ENCODE assay signal across 19 cellular contexts in the genomic region with DNA sequence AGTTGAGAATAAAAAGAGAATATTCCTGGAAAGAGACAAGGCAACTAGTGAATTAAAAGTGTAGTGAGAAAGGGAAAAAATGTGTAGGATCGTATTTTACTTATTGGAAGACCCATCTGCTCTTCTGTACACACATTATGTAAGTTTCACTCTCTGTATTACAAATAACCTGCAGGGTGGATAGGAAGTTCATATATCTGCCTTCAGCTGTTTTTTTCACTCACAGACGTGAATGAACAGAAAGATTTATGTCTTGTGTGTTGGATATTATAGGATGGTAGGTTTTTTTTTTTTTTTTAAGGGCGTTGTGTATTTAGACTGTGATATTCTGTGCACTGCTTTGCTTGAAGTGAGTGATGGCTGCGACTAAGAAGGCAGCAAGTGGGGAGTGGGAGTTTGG.
DNase-seq lines count a peak whose midpoint lies in the region; ATAC-seq and TF ChIP-seq lines count a peak whose summit lies in the region.
"Had no signal": no experiment of that assay in that cellular context is flagged by ENCODE, and none has a peak within 500 bp of the region (broad histone marks: within the 10 kb centered on the region; RNA-seq: fewer than 3 reads in every experiment).

No MANE protein-coding gene starts in this region.

- H2AFZ ChIP-seq in PC-9: no peak overlapping the region

- H3K4me2 ChIP-seq in PC-9: no peak overlapping the region

- intact Hi-C loops in PC-9 (cut with micrococcal nuclease; ENCODE audit: unreplicated experiment): no loop called here

- H3K36me3 ChIP-seq in GM06990 (ENCODE audit: control insufficient read depth, insufficient read depth, low read length) (no peaks in the 10 kb centered on the region), PC-9 (ENCODE audit: low read depth) (no peaks in the 10 kb centered on the region)
- H3K36me3 ChIP-seq: cardiac muscle cell, right lobe of liver, tibial nerve had no signal

- no peak overlapping the region for H3K27ac ChIP-seq in PC-9
- H3K27ac ChIP-seq: cardiac muscle cell, right lobe of liver, tibial nerve had no signal

- peak; percentile 46 for ATAC-seq in GM18520 (IDR thresholded peaks at IDR 0.05; ENCODE audit: unreplicated experiment)
- ATAC-seq in GM21786 (IDR thresholded peaks at IDR 0.05; ENCODE audit: unreplicated experiment): peak; percentile 61
- ATAC-seq in HG03469 (IDR thresholded peaks at IDR 0.05; ENCODE audit: unreplicated experiment): peak; percentile 71
- ATAC-seq: right lobe of liver had no signal

- H3K4me3 ChIP-seq in GM06990 (replicated peaks; ENCODE audit: low read depth, low read length): no peak overlapping the region
- H3K4me3 ChIP-seq in PC-9: no peak overlapping the region
- H3K4me3 ChIP-seq: cardiac muscle cell, right lobe of liver, tibial nerve had no signal

- no TSS peak for BruUV-seq in PC-9 (replicated peaks; lab: Mats Ljungman, UMichigan)

- no peaks in the 10 kb centered on the region for H3K9me3 ChIP-seq in PC-9 (ENCODE audit: insufficient read depth, low read depth)
- H3K9me3 ChIP-seq: right lobe of liver, tibial nerve had no signal

- CTCF ChIA-PET in PC-9 (lab: Charles Lee): no interaction called here

- no peaks in the 10 kb centered on the region for H3K79me2 ChIP-seq in PC-9 (ENCODE audit: low read depth)

- no peaks in the 10 kb centered on the region; the same call in 1 of the 2 replicates for H3K9me2 ChIP-seq in PC-9 (ENCODE audit: insufficient read depth)

- H3K4me1 ChIP-seq in PC-9 (replicated peaks; ENCODE audit: insufficient read depth): no peaks in the 10 kb centered on the region
- H3K4me1 ChIP-seq: right lobe of liver had no signal

- TF ChIP-seq CTCF in GM06990 (IDR thresholded peaks at IDR 0.05; ENCODE audit: insufficient read depth, low read length, poor library complexity, severe bottlenecking) (no peak), PC-9 (conservative IDR thresholded peaks at IDR 0.05) (no peak)

- POLR2A ChIA-PET in PC-9 (lab: Charles Lee; ENCODE audit: unreplicated experiment): no interaction called here

- H3K27me3 ChIP-seq in GM06990 (replicated peaks; ENCODE audit: control insufficient read depth, insufficient read depth, low read length) (no peaks in the 10 kb centered on the region), PC-9 (ENCODE audit: insufficient read depth, low read depth) (no peaks in the 10 kb centered on the region)
- H3K27me3 ChIP-seq: cardiac muscle cell, right lobe of liver, tibial nerve had no signal

- DNase-seq in GM06990 (ENCODE audit: extremely low read depth, insufficient read length) (peak; percentile 56), GDM1 (lab: John Stamatoyannopoulos, UW) (no peak), PC-9 (no peak), NCI-H1930 (lab: John Stamatoyannopoulos, UW) (no peak)
- no peak for DNase-seq in stimulated activated CD4-positive, alpha-beta T cell treated with anti-CD3 and anti-CD28 coated beads, Interleukin-15, amount 100 ng/mL, for 24 hours
- DNase-seq: activated CD4-positive, alpha-beta T cell treated with anti-CD3 and anti-CD28 coated beads for 48 hours; activated naive CD8-positive, alpha-beta T cell treated with anti-CD3 and anti-CD28 coated beads, Interleukin-2, amount 10 ng/mL, durations not matched to agents 7 days and 5 days; effector CD4-positive, alpha-beta T cell; hippocampal formation; Karpas-422; NCI-H2029; right lobe of liver; SHP77 treated with DMSO at 0.1 percent for 48 hours; stimulated activated CD4-positive, alpha-beta T cell treated with anti-CD3 and anti-CD28 coated beads, Interleukin-4, amount 100 ng/mL, for 24 hours had no signal

- no peaks in the 10 kb centered on the region for H3F3A ChIP-seq in PC-9 (ENCODE audit: insufficient read depth, low read depth)

- H4K20me1 ChIP-seq in PC-9 (ENCODE audit: insufficient read depth): no peaks in the 10 kb centered on the region
